Comparison of ENCODE assay signal across 29 cellular contexts in the genomic region with DNA sequence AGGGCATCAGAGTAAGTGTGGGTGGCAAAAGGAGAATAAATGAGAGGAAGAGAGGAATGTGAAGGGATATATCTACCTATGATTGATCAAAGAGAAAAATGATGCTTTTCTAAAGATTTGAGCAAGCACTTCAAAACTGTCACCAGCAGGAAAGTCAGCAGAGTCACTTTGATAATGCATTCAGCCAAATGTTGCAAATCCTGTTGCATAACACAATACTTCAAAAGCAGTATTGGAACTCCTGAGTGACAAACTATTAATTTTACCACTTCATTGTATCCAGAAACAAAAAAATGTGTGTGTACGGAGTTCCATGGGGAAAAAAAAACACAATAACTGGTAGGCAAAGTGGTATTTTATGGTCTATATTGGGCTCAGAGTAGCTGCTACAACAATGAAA.
"Had no signal": no experiment of that assay in that cellular context is flagged by ENCODE, and none has a peak within 500 bp of the region (broad histone marks: within the 10 kb centered on the region; RNA-seq: fewer than 3 reads in every experiment).

No MANE protein-coding gene starts in this region.

- H3K27me3 ChIP-seq: ascending aorta, body of pancreas, breast epithelium, SJCRH30 had no signal

- DNase-seq: activated CD4-positive, alpha-beta T cell treated with anti-CD3 and anti-CD28 coated beads, Interleukin-2, amount 10 ng/mL, durations not matched to agents 24 days and 14 days; activated CD4-positive, alpha-beta T cell treated with anti-CD3 and anti-CD28 coated beads, Interleukin-2, amount 50 U/mL, for 4 hours; activated CD8-positive, alpha-beta T cell treated with anti-CD3 and anti-CD28 coated beads for 36 hours; activated gamma-delta T cell; activated naive CD4-positive, alpha-beta T cell treated with Interleukin-2 at 50 U/mL for 16 hours; activated naive CD8-positive, alpha-beta T cell treated with anti-CD3 and anti-CD28 coated beads, Interleukin-2, amount 10 ng/mL, durations not matched to agents 7 days and 5 days; activated T-cell treated with anti-CD3 and anti-CD28 coated beads, Interleukin-2, amount 50 U/mL, for 1 hour; activated T-cell treated with anti-CD3 and anti-CD28 coated beads, Interleukin-2, amount 50 U/mL, for 72 hours; amygdala; body of pancreas; cerebellar nuclear complex; NCI-H1105; NCI-H1417 treated with DMSO at 0.1 percent for 48 hours; NCI-H1930; NCI-H2081 treated with DMSO at 0.1 percent for 48 hours; NCI-H345; NCI-H524 treated with DMSO at 0.1 percent for 48 hours; NCI-H748 treated with DMSO at 0.1 percent for 48 hours; Right ventricle myocardium superior; SJCRH30 had no signal

- H3K4me1 Mint-ChIP-seq: activated CD4-positive, alpha-beta T cell treated with anti-CD3 and anti-CD28 coated beads, Interleukin-2, amount 10 ng/mL, durations not matched to agents 24 days and 14 days; activated naive CD4-positive, alpha-beta T cell treated with anti-CD3 and anti-CD28 coated beads, Interleukin-2, amount 50 U/mL, for 24 hours; activated naive CD8-positive, alpha-beta T cell treated with anti-CD3 and anti-CD28 coated beads, Interleukin-2, amount 10 ng/mL, durations not matched to agents 7 days and 5 days; activated T-helper 17 cell treated with anti-CD3 and anti-CD28 coated beads, Interleukin-2, amount 50 U/mL, for 72 hours had no signal

- H3K36me3 ChIP-seq: ascending aorta, breast epithelium, SJCRH30 had no signal

- H3K36me3 Mint-ChIP-seq: activated naive CD4-positive, alpha-beta T cell treated with anti-CD3 and anti-CD28 coated beads, Interleukin-2, amount 50 U/mL, for 24 hours; activated naive CD8-positive, alpha-beta T cell treated with anti-CD3 and anti-CD28 coated beads, Interleukin-2, amount 10 ng/mL, durations not matched to agents 7 days and 5 days had no signal

- H3K9me3 Mint-ChIP-seq: T-helper 2 cell treated with Interferon-gamma antibody and Interleukin-4, amounts not matched to agents 5 μg/mL and 100 μg/mL, for 36 hours had no signal

- H3K4me1 ChIP-seq: body of pancreas, breast epithelium, SJCRH30 had no signal

- H3K27ac ChIP-seq: ascending aorta, body of pancreas, breast epithelium, KMS-11, SJCRH30, SK-N-MC had no signal

- FAIRE-seq: TTC549 had no signal

- H3K9me3 ChIP-seq: ascending aorta had no signal

- H3K4me2 ChIP-seq: KMS-11 had no signal

- ATAC-seq: activated CD8-positive, alpha-beta T cell treated with anti-CD3 and anti-CD28 coated beads for 36 hours; activated T-cell treated with anti-CD3 and anti-CD28 coated beads, Interleukin-2, amount 50 U/mL, for 72 hours; activated T-helper 17 cell treated with anti-CD3 and anti-CD28 coated beads, Interleukin-2, amount 50 U/mL, for 72 hours; body of pancreas had no signal

- H3K9ac ChIP-seq: KMS-11 had no signal

- H3K27me3 Mint-ChIP-seq: activated naive CD4-positive, alpha-beta T cell treated with anti-CD3 and anti-CD28 coated beads, Interleukin-2, amount 50 U/mL, for 24 hours had no signal

- H3K4me3 ChIP-seq: ascending aorta, body of pancreas, breast epithelium, SJCRH30, SK-N-MC had no signal

- H3K4me3 Mint-ChIP-seq: activated CD4-positive, alpha-beta T cell treated with anti-CD3 and anti-CD28 coated beads, Interleukin-2, amount 10 ng/mL, durations not matched to agents 24 days and 14 days; activated CD8-positive, alpha-beta T cell treated with anti-CD3 and anti-CD28 coated beads for 36 hours; activated naive CD4-positive, alpha-beta T cell treated with anti-CD3 and anti-CD28 coated beads, Interleukin-2, amount 50 U/mL, for 24 hours; activated naive CD8-positive, alpha-beta T cell treated with anti-CD3 and anti-CD28 coated beads, Interleukin-2, amount 10 ng/mL, durations not matched to agents 7 days and 5 days; activated T-cell treated with anti-CD3 and anti-CD28 coated beads, Interleukin-2, amount 50 U/mL, for 72 hours; activated T-helper 17 cell treated with anti-CD3 and anti-CD28 coated beads, Interleukin-2, amount 50 U/mL, for 72 hours; T-helper 1 cell treated with Interleukin-12 subunit alpha and Interleukin-12 subunit beta and Interleukin-4 antibody, amounts not matched to agents 30 μg/mL and 1 μg/mL, for 36 hours; T-helper 2 cell treated with Interferon-gamma antibody and Interleukin-4, amounts not matched to agents 5 μg/mL and 100 μg/mL, for 36 hours had no signal

- H3K27ac Mint-ChIP-seq: activated CD4-positive, alpha-beta T cell treated with anti-CD3 and anti-CD28 coated beads, Interleukin-2, amount 10 ng/mL, durations not matched to agents 24 days and 14 days; activated CD8-positive, alpha-beta T cell treated with anti-CD3 and anti-CD28 coated beads for 36 hours; activated naive CD4-positive, alpha-beta T cell treated with anti-CD3 and anti-CD28 coated beads, Interleukin-2, amount 50 U/mL, for 24 hours; activated naive CD8-positive, alpha-beta T cell treated with anti-CD3 and anti-CD28 coated beads, Interleukin-2, amount 10 ng/mL, durations not matched to agents 7 days and 5 days; activated T-cell treated with anti-CD3 and anti-CD28 coated beads, Interleukin-2, amount 50 U/mL, for 72 hours; activated T-helper 17 cell treated with anti-CD3 and anti-CD28 coated beads, Interleukin-2, amount 50 U/mL, for 72 hours; T-helper 1 cell treated with Interleukin-12 subunit alpha and Interleukin-12 subunit beta and Interleukin-4 antibody, amounts not matched to agents 30 μg/mL and 1 μg/mL, for 36 hours; T-helper 2 cell treated with Interferon-gamma antibody and Interleukin-4, amounts not matched to agents 5 μg/mL and 100 μg/mL, for 36 hours had no signal
